11 cellular contexts compared by ENCODE assay signal in genomic region chr1:65717815-65718454, GRCh38.
A peak's percentile ranks its signal among the peaks of the same experiment; 100 is the strongest.
DNase-seq lines count a peak whose midpoint lies in the region; ATAC-seq and TF ChIP-seq lines count a peak whose summit lies in the region.
"Had no signal": no experiment of that assay in that cellular context is flagged by ENCODE, and none has a peak within 500 bp of the region (broad histone marks: within the 10 kb centered on the region; RNA-seq: fewer than 3 reads in every experiment).

No MANE protein-coding gene starts in this region.

- peak; percentile 62 for DNase-seq in activated CD4-positive, alpha-beta T cell treated with anti-CD3 and anti-CD28 coated beads, Interleukin-2, amount 10 ng/mL, durations not matched to agents 24 days and 14 days
- DNase-seq in activated CD4-positive, alpha-beta T cell treated with anti-CD3 and anti-CD28 coated beads, Interleukin-2, amount 10 ng/mL, durations not matched to agents 7 days and 5 days: no peak
- DNase-seq in NB4 (ENCODE audit: low read depth): peak; percentile 12
- peak; percentile 31 for DNase-seq in cerebellar cortex (ENCODE audit: low spot score)
- peak; percentile 33 for DNase-seq in renal cortical epithelial cell (ENCODE audit: low read depth)
- no peak for DNase-seq in activated gamma-delta T cell treated with Interleukin-2 at 50 U/mL for 16 hours
- DNase-seq in retina: no peak
- DNase-seq: activated CD4-positive, alpha-beta T cell treated with anti-CD3 and anti-CD28 coated beads for 1 hour had no signal

- POLR2A ChIA-PET in activated CD4-positive, alpha-beta T cell treated with anti-CD3 and anti-CD28 coated beads, Interleukin-2, amount 10 ng/mL, durations not matched to agents 7 days and 5 days (lab: Charles Lee): no interaction called here

- H3K36me3 Mint-ChIP-seq in activated CD4-positive, alpha-beta T cell treated with anti-CD3 and anti-CD28 coated beads, Interleukin-2, amount 10 ng/mL, durations not matched to agents 24 days and 14 days (ENCODE audit: low read depth): no peaks in the 10 kb centered on the region
- H3K36me3 Mint-ChIP-seq in activated CD4-positive, alpha-beta T cell treated with anti-CD3 and anti-CD28 coated beads, Interleukin-2, amount 10 ng/mL, durations not matched to agents 7 days and 5 days (ENCODE audit: low read depth): no peaks in the 10 kb centered on the region
- H3K36me3 Mint-ChIP-seq: CD14-positive monocyte had no signal

- H3K27me3 Mint-ChIP-seq in activated CD4-positive, alpha-beta T cell treated with anti-CD3 and anti-CD28 coated beads, Interleukin-2, amount 10 ng/mL, durations not matched to agents 24 days and 14 days: peaks cover 30% of the 10 kb centered on the region
- H3K27me3 Mint-ChIP-seq in activated CD4-positive, alpha-beta T cell treated with anti-CD3 and anti-CD28 coated beads, Interleukin-2, amount 10 ng/mL, durations not matched to agents 7 days and 5 days: peaks cover 26% of the 10 kb centered on the region

- intact Hi-C loops in activated CD4-positive, alpha-beta T cell treated with anti-CD3 and anti-CD28 coated beads, Interleukin-2, amount 10 ng/mL, durations not matched to agents 24 days and 14 days (cut with micrococcal nuclease): loop anchor here (2.0 kb wide), 1 partner anchor 525 kb away; no protein-coding TSS in a partner anchor

- no peak for ATAC-seq in GM18861 (IDR thresholded peaks at IDR 0.05; ENCODE audit: unreplicated experiment)

- no peak overlapping the region for H3K4me3 Mint-ChIP-seq in activated CD4-positive, alpha-beta T cell treated with anti-CD3 and anti-CD28 coated beads, Interleukin-2, amount 10 ng/mL, durations not matched to agents 24 days and 14 days
- no peak overlapping the region for H3K4me3 Mint-ChIP-seq in activated CD4-positive, alpha-beta T cell treated with anti-CD3 and anti-CD28 coated beads, Interleukin-2, amount 10 ng/mL, durations not matched to agents 7 days and 5 days
- H3K4me3 Mint-ChIP-seq: CD14-positive monocyte had no signal

- H3K27ac Mint-ChIP-seq in activated CD4-positive, alpha-beta T cell treated with anti-CD3 and anti-CD28 coated beads, Interleukin-2, amount 10 ng/mL, durations not matched to agents 24 days and 14 days: no peak overlapping the region
- H3K27ac Mint-ChIP-seq in activated CD4-positive, alpha-beta T cell treated with anti-CD3 and anti-CD28 coated beads, Interleukin-2, amount 10 ng/mL, durations not matched to agents 7 days and 5 days: no peak overlapping the region

- H3K4me3 ChIP-seq in NB4 (ENCODE audit: low read depth, low read length): no peak overlapping the region
- H3K4me3 ChIP-seq: HAP-1 had no signal

- CTCF ChIA-PET in activated CD4-positive, alpha-beta T cell treated with anti-CD3 and anti-CD28 coated beads, Interleukin-2, amount 10 ng/mL, durations not matched to agents 7 days and 5 days (lab: Charles Lee): no interaction called here

- no peak for TF ChIP-seq CTCF in NB4 (IDR thresholded peaks at IDR 0.05; ENCODE audit: low read depth, low read length)

- H3K9me3 Mint-ChIP-seq in activated CD4-positive, alpha-beta T cell treated with anti-CD3 and anti-CD28 coated beads, Interleukin-2, amount 10 ng/mL, durations not matched to agents 24 days and 14 days: no peaks in the 10 kb centered on the region
- H3K9me3 Mint-ChIP-seq in activated CD4-positive, alpha-beta T cell treated with anti-CD3 and anti-CD28 coated beads, Interleukin-2, amount 10 ng/mL, durations not matched to agents 7 days and 5 days: no peaks in the 10 kb centered on the region

- no peak for TF ChIP-seq POLR2A in NB4 (IDR thresholded peaks at IDR 0.05; ENCODE audit: extremely low read depth, insufficient read length)

- no peaks in the 10 kb centered on the region for H3K4me1 Mint-ChIP-seq in activated CD4-positive, alpha-beta T cell treated with anti-CD3 and anti-CD28 coated beads, Interleukin-2, amount 10 ng/mL, durations not matched to agents 24 days and 14 days
- H3K4me1 Mint-ChIP-seq in activated CD4-positive, alpha-beta T cell treated with anti-CD3 and anti-CD28 coated beads, Interleukin-2, amount 10 ng/mL, durations not matched to agents 7 days and 5 days: no peaks in the 10 kb centered on the region
- H3K4me1 Mint-ChIP-seq: CD14-positive monocyte had no signal

Comparison
In these comparisons a context has a peak if more than half of its experiments do, and no peak if none do; other contexts are left out.
1. DNase-seq: peak in activated CD4-positive, alpha-beta T cell treated with anti-CD3 and anti-CD28 coated beads, Interleukin-2, amount 10 ng/mL, durations not matched to agents 24 days and 14 days (single experiment), NB4 (single experiment), cerebellar cortex (single experiment) and renal cortical epithelial cell (single experiment); none in activated CD4-positive, alpha-beta T cell treated with anti-CD3 and anti-CD28 coated beads, Interleukin-2, amount 10 ng/mL, durations not matched to agents 7 days and 5 days (single experiment), activated gamma-delta T cell treated with Interleukin-2 at 50 U/mL for 16 hours (single experiment) and retina (single experiment).